20 cellular contexts compared by ENCODE assay signal in genomic region chr4:159497961-159498360, GRCh38.
"Had no signal": no experiment of that assay in that cellular context is flagged by ENCODE, and none has a peak within 500 bp of the region (broad histone marks: within the 10 kb centered on the region; RNA-seq: fewer than 3 reads in every experiment).

No MANE protein-coding gene starts in this region.

- H3K4me3 ChIP-seq: tibial nerve had no signal

- H3K4me1 ChIP-seq: foreskin keratinocyte had no signal

- H3K36me3 ChIP-seq: tibial nerve had no signal

- DNase-seq: activated CD4-positive, alpha-beta T cell treated with anti-CD3 and anti-CD28 coated beads, Interleukin-2, amount 10 ng/mL, durations not matched to agents 24 days and 14 days; activated CD8-positive, alpha-beta memory T cell treated with anti-CD3 and anti-CD28 coated beads, Interleukin-2, amount 10 ng/mL, durations not matched to agents 7 days and 5 days; activated CD8-positive, alpha-beta T cell treated with anti-CD3 and anti-CD28 coated beads for 36 hours; activated gamma-delta T cell; activated naive CD4-positive, alpha-beta T cell treated with anti-CD3 and anti-CD28 coated beads, Interleukin-2, amount 50 U/mL, for 16 hours; activated naive CD8-positive, alpha-beta T cell treated with anti-CD3 and anti-CD28 coated beads, Interleukin-2, amount 50 U/mL, for 24 hours; activated T-cell treated with anti-CD3 and anti-CD28 coated beads for 4 hours; dermis blood vessel endothelial cell; effector CD8-positive, alpha-beta T cell; foreskin keratinocyte; left ventricle myocardium superior; occipital lobe; small intestine; stimulated activated CD4-positive, alpha-beta T cell treated with anti-CD3 and anti-CD28 coated beads, Interleukin-2, amount 100 ng/mL, for 24 hours; stimulated activated naive CD8-positive, alpha-beta T cell treated with anti-CD3 and anti-CD28 coated beads, Interleukin-15, amount 100 ng/mL, for 72 hours had no signal

- H3K27me3 ChIP-seq: tibial nerve had no signal

- H3K27ac ChIP-seq: foreskin keratinocyte, tibial nerve, VCaP had no signal

- H3K9me3 ChIP-seq: tibial nerve had no signal

- ATAC-seq: activated CD4-positive, CD25-positive, alpha-beta regulatory T cell treated with anti-CD3 and anti-CD28 coated beads, Interleukin-2, amount 50 U/mL, for 24 hours; activated CD8-positive, alpha-beta memory T cell treated with anti-CD3 and anti-CD28 coated beads, Interleukin-2, amount 10 ng/mL, durations not matched to agents 7 days and 5 days; activated CD8-positive, alpha-beta T cell treated with anti-CD3 and anti-CD28 coated beads for 36 hours; activated naive CD8-positive, alpha-beta T cell treated with anti-CD3 and anti-CD28 coated beads, Interleukin-2, amount 50 U/mL, for 24 hours; foreskin keratinocyte; left ventricle myocardium superior; sciatic nerve; stimulated activated effector memory CD8-positive, alpha-beta T cell treated with anti-CD3 and anti-CD28 coated beads, Interleukin-12 subunit alpha, Interleukin-12 subunit beta, amount 100 ng/mL, for 72 hours; stimulated activated naive CD8-positive, alpha-beta T cell treated with anti-CD3 and anti-CD28 coated beads, Interleukin-15, amount 100 ng/mL, for 72 hours had no signal
